ENCODE assay signal across 8 cellular contexts in genomic region chr1:43934279-43934985, GRCh38. TPM values are rescaled to one million over a fixed set of nuclear protein-coding genes. Genes with fewer than 3 reads are reported as not detected.
DNase-seq lines count a peak whose midpoint lies in the region; ATAC-seq, FAIRE-seq and TF ChIP-seq lines count a peak whose summit lies in the region.

No MANE protein-coding gene starts in this region.

- peaks cover 12% of the 10 kb centered on the region for H3K4me1 Mint-ChIP-seq in activated naive CD4-positive, alpha-beta T cell treated with anti-CD3 and anti-CD28 coated beads, Interleukin-2, amount 50 U/mL, for 24 hours

- DNase-seq in DMS53 treated with DMSO at 0.1 percent for 48 hours (lab: John Stamatoyannopoulos, UW; ENCODE audit: unreplicated experiment) (peak; percentile 79), LHCN-M2 (ENCODE audit: low read depth) (peak; percentile 49), RPMI8226 (peak; percentile 85), cardiac muscle cell (ENCODE audit: low read depth in 1 of 2, low spot score in 1 of 2) (peak; percentile 71 to 89), posterior vena cava (ENCODE audit: low spot score) (peak; percentile 88), H54 (ENCODE audit: insufficient read length, low spot score) (no peak)

- intact Hi-C loops in posterior vena cava (cut with DNase I) = loop anchor here in 1 of 2 donors (2.0 kb wide), 1 partner anchor 170 kb away; no protein-coding TSS in a partner anchor

- peaks cover 26% of the 10 kb centered on the region for H3K27me3 Mint-ChIP-seq in activated naive CD4-positive, alpha-beta T cell treated with anti-CD3 and anti-CD28 coated beads, Interleukin-2, amount 50 U/mL, for 24 hours

- H3K36me3 ChIP-seq in cardiac muscle cell = no peaks in the 10 kb centered on the region

- H3K4me3 ChIP-seq in cardiac muscle cell = peak overlapping the region; percentile 35

- H3K36me3 Mint-ChIP-seq in activated naive CD4-positive, alpha-beta T cell treated with anti-CD3 and anti-CD28 coated beads, Interleukin-2, amount 50 U/mL, for 24 hours = peaks cover 2% of the 10 kb centered on the region

- H3K27ac ChIP-seq in cardiac muscle cell = no peak overlapping the region

- peaks cover 12% of the 10 kb centered on the region for H3K4me1 ChIP-seq in cardiac muscle cell (ENCODE audit: low read depth)

- peak overlapping the region; percentile 52 for H3K4me3 Mint-ChIP-seq in activated naive CD4-positive, alpha-beta T cell treated with anti-CD3 and anti-CD28 coated beads, Interleukin-2, amount 50 U/mL, for 24 hours

- no peaks in the 10 kb centered on the region for H3K9me3 Mint-ChIP-seq in activated naive CD4-positive, alpha-beta T cell treated with anti-CD3 and anti-CD28 coated beads, Interleukin-2, amount 50 U/mL, for 24 hours

- TF ChIP-seq CTCF in cardiac muscle cell (IDR thresholded peaks at IDR 0.05; ENCODE audit: low read depth, low read length) = peak; percentile 95

- no peak for TF ChIP-seq POLR2A in H54 (IDR thresholded peaks at IDR 0.05; ENCODE audit: low read depth, low read length)

- H3K9me3 ChIP-seq in cardiac muscle cell (ENCODE audit: low read depth) = no peaks in the 10 kb centered on the region

- FAIRE-seq in H54 (lab: Jason Lieb, UNC) = no peak

- no peak overlapping the region for H3K27ac Mint-ChIP-seq in activated naive CD4-positive, alpha-beta T cell treated with anti-CD3 and anti-CD28 coated beads, Interleukin-2, amount 50 U/mL, for 24 hours

- no peak for ATAC-seq in HG03159 (IDR thresholded peaks at IDR 0.05; ENCODE audit: unreplicated experiment)

- H3K27me3 ChIP-seq in cardiac muscle cell = peaks cover 3% of the 10 kb centered on the region

RNA-seq across cellular contexts. Expression of gene ARTN, which starts 0.8 kb away (rescaled TPM):
- total RNA-seq in LHCN-M2 (2014; rRNA removed) (2.1 TPM in 1 of 2 replicates, not detected in the other), cardiac muscle cell (26.2 and 29.8 TPM in 2 replicates), posterior vena cava (1 to 10 TPM; 2.5 to 4.2 TPM)
- 0.15 TPM for polyA plus RNA-seq in LHCN-M2 (2012)
- polyA plus RNA-seq in cardiac muscle cell = 50.5 and 60.4 TPM in 2 replicates

RNA-seq across cellular contexts. Expression of gene IPO13, which starts 12.3 kb away (rescaled TPM):
- total RNA-seq in LHCN-M2 (2014; rRNA removed) = 30.5 and 31.8 TPM in 2 replicates
- 23.3 TPM for polyA plus RNA-seq in LHCN-M2 (2012)
- total RNA-seq in cardiac muscle cell = 26.2 and 29.2 TPM in 2 replicates
- polyA plus RNA-seq in cardiac muscle cell = 27.9 and 28.6 TPM in 2 replicates
- 10 to 100 TPM; 20.4 to 21.8 TPM for total RNA-seq in posterior vena cava

RNA-seq across cellular contexts. Expression of gene DPH2, which starts 35.4 kb away (rescaled TPM):
- total RNA-seq in LHCN-M2 (2014; rRNA removed) (30.7 and 36.2 TPM in 2 replicates), cardiac muscle cell (17.1 and 20.7 TPM in 2 replicates), posterior vena cava (10 to 100 TPM; 13.5 to 14.5 TPM)
- 16.0 TPM for polyA plus RNA-seq in LHCN-M2 (2012)
- polyA plus RNA-seq in cardiac muscle cell = 21.5 and 38.6 TPM in 2 replicates

RNA-seq across cellular contexts. Expression of gene ATP6V0B, which starts 40.3 kb away (rescaled TPM):
- total RNA-seq in LHCN-M2 (2014; rRNA removed) (188 and 200 TPM in 2 replicates), cardiac muscle cell (87.5 and 171 TPM in 2 replicates), posterior vena cava (10 to 100 TPM; 69.4 to 77.4 TPM)
- 169 TPM for polyA plus RNA-seq in LHCN-M2 (2012)
- 263 and 316 TPM in 2 replicates for polyA plus RNA-seq in cardiac muscle cell

RNA-seq across cellular contexts. Expression of gene B4GALT2, which starts 44.6 kb away (rescaled TPM):
- 110 and 115 TPM in 2 replicates for total RNA-seq in LHCN-M2 (2014; rRNA removed)
- polyA plus RNA-seq in LHCN-M2 (2012) = 104 TPM
- 81.6 and 83.3 TPM in 2 replicates for total RNA-seq in cardiac muscle cell
- polyA plus RNA-seq in cardiac muscle cell = 97.4 and 97.6 TPM in 2 replicates
- 10 to 100 TPM; 39.0 to 45.7 TPM for total RNA-seq in posterior vena cava
